1 cellular context compared by ENCODE assay signal in the genomic region with DNA sequence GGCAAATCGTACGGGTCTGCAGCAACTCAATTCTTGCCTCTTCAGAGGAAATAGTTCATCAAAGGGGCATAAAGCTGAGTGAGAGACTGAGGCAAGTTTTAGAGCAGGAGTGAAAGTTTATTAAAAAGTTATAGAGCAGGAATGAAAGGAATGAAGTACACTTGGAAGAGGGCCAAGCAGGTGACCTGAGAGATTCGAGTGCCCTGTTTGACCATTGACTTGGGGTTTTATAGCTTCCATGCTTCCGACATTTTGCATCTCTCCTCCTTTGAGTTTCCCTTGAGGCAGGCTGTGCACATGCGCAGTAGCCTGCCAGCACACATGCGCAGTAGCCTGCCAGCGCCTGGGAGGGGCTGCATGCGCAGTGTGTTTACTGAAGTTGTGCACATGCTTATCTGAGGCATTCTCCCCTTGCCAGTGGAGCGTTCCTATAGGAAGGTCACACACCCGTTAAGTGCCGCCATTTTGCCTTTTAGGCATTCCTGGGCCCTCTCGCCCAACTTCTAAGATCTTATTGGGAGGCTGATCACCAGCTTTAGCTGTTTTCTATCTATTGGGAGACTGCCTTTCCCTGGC.
TF ChIP-seq lines count a peak whose summit lies in the region.

No MANE protein-coding gene starts in this region.

TF ChIP-seq in K562, 482 proteins besides CTCF, POLR2A, EP300 and RAD21 (continued from another document and continues in another):
- TF ChIP-seq RB1 (IDR thresholded peaks at IDR 0.05; ENCODE audit: low read depth) (no peak), YY1 (IDR thresholded peaks at IDR 0.05; ENCODE audit: borderline replicate concordance in 1 of 3, control insufficient read depth in 1 of 3, extremely low read depth in 1 of 3, insufficient read depth in 3 of 3, insufficient read length in 1 of 3, insufficient replicate concordance in 2 of 3, low read depth in 1 of 3, low read length in 2 of 3) (peak in 1 of 3 experiments; percentile 46), NCOA1 (IDR thresholded peaks at IDR 0.05; ENCODE audit: low read depth) (no peak), HOXB6 (CRISPR knock-in tag; IDR thresholded peaks at IDR 0.05; ENCODE audit: borderline replicate concordance) (no peak), RUNX1 (IDR thresholded peaks at IDR 0.05; ENCODE audit: low read depth) (no peak), HDGF (IDR thresholded peaks at IDR 0.05) (no peak), NFIX (CRISPR knock-in tag; IDR thresholded peaks at IDR 0.05; ENCODE audit: low read depth) (no peak), ZBTB1 (CRISPR knock-in tag; IDR thresholded peaks at IDR 0.05; ENCODE audit: borderline replicate concordance, low read depth) (no peak), ZNF212 (CRISPR knock-in tag; IDR thresholded peaks at IDR 0.05) (no peak), BMI1 (IDR thresholded peaks at IDR 0.05; ENCODE audit: low read length) (no peak), HNRNPLL (IDR thresholded peaks at IDR 0.05; ENCODE audit: low read depth, low read length, poor library complexity, severe bottlenecking) (no peak), MEIS2 (IDR thresholded peaks at IDR 0.05; ENCODE audit: partially characterized antibody) (peak; percentile 53), RFX5 (IDR thresholded peaks at IDR 0.05; ENCODE audit: low read depth, low read length) (no peak), CXXC5 (CRISPR knock-in tag; IDR thresholded peaks at IDR 0.05) (0 out of 2 replicates have a peak, but pooled peaks have one; percentile 14), NFATC3 (IDR thresholded peaks at IDR 0.05) (no peak), FOXK2 (conservative IDR thresholded peaks at IDR 0.05 in 1 of 2, IDR thresholded peaks at IDR 0.05 in 1 of 2; ENCODE audit: low read depth in 2 of 2) (no peak), ESRRA (IDR thresholded peaks at IDR 0.05; ENCODE audit: borderline replicate concordance, low read depth) (peak; percentile 44; the same call in 1 of the 2 replicates), NFYB (IDR thresholded peaks at IDR 0.05; ENCODE audit: extremely low read depth, insufficient read length) (no peak), ZNF696 (CRISPR knock-in tag; conservative IDR thresholded peaks at IDR 0.05) (no peak), NFE2L1 (tag; IDR thresholded peaks at IDR 0.05; ENCODE audit: borderline replicate concordance, low read depth) (no peak), ZNF197 (CRISPR knock-in tag; IDR thresholded peaks at IDR 0.05; ENCODE audit: low read depth) (no peak), IRF2 (CRISPR knock-in tag; IDR thresholded peaks at IDR 0.05) (no peak), ZNF134 (CRISPR knock-in tag; conservative IDR thresholded peaks at IDR 0.05) (no peak), MED1 (CRISPR knock-in tag; IDR thresholded peaks at IDR 0.05; ENCODE audit: borderline replicate concordance) (no peak), KLF10 (CRISPR knock-in tag; IDR thresholded peaks at IDR 0.05) (no peak), FOXJ2 (tag; IDR thresholded peaks at IDR 0.05) (no peak), MAFG (tag; conservative IDR thresholded peaks at IDR 0.05) (no peak), GATA2 (CRISPR knock-in tag; IDR thresholded peaks at IDR 0.05) (no peak), TAF15 (IDR thresholded peaks at IDR 0.05; ENCODE audit: low read depth, low read length) (no peak), PRMT5 (CRISPR knock-in tag; IDR thresholded peaks at IDR 0.05) (no peak)
- TF ChIP-seq, protein P1, sequence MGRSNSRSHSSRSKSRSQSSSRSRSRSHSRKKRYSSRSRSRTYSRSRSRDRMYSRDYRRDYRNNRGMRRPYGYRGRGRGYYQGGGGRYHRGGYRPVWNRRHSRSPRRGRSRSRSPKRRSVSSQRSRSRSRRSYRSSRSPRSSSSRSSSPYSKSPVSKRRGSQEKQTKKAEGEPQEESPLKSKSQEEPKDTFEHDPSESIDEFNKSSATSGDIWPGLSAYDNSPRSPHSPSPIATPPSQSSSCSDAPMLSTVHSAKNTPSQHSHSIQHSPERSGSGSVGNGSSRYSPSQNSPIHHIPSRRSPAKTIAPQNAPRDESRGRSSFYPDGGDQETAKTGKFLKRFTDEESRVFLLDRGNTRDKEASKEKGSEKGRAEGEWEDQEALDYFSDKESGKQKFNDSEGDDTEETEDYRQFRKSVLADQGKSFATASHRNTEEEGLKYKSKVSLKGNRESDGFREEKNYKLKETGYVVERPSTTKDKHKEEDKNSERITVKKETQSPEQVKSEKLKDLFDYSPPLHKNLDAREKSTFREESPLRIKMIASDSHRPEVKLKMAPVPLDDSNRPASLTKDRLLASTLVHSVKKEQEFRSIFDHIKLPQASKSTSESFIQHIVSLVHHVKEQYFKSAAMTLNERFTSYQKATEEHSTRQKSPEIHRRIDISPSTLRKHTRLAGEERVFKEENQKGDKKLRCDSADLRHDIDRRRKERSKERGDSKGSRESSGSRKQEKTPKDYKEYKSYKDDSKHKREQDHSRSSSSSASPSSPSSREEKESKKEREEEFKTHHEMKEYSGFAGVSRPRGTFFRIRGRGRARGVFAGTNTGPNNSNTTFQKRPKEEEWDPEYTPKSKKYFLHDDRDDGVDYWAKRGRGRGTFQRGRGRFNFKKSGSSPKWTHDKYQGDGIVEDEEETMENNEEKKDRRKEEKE (IDR thresholded peaks at IDR 0.05; ENCODE audit: borderline replicate concordance in 1 of 2, control insufficient read depth in 1 of 2, low read depth in 2 of 2, low read length in 1 of 2) = no peak
- TF ChIP-seq, protein P2, sequence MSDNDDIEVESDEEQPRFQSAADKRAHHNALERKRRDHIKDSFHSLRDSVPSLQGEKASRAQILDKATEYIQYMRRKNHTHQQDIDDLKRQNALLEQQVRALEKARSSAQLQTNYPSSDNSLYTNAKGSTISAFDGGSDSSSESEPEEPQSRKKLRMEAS (CRISPR knock-in tag; IDR thresholded peaks at IDR 0.05) = peak; percentile 53; the same call in 1 of the 2 replicates
- TF ChIP-seq, protein P3, sequence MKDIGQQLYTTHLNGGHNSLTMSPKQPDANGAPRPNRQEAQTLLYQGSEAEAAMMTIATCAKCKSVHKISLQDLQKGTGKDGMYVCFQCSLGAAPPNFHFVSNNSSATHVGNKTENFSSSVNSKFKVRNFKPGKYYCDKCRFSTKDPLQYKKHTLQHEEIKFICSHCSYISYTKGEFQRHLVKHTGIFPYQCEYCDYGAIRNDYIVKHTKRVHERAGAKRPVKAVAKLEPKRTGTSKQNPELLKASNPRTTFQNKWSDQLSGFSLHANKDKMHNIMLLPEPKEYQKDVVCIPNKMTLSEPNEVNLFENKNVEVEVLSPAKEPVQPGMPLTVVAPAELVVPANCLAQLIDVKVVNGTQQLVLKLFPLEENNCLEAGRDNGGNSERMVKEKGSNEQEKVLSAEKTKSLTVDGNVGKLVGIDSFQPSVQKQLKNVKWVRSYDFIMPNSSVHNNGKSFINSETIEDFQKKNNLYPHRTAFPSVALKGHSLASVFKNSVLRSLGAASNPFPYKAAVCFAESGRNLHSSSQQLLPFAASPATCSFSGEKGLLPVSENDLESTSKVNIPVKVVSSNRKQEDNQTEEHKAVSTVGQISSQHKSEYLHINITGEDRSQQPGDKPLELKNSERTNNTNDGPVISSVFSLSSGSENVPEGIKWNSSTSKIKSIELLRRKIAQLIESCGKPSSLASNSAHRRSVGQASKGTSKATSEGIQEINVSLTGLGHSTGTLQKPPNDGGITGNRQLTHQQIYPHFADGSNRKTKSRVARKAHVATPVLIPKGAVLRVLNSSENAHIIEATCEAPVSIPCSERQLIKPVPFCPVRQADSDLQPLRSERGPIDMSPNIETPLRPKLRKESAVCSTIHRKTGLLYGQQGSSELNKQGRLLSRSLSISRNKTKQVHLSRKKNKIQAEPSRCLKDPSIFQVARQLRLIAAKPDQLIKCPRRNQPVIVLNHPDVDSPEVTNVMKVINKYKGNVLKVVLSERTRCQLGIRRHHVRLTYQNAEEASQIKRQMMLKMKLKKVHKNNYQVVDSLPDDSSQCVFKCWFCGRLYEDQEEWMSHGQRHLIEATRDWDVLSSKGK (CRISPR knock-in tag; IDR thresholded peaks at IDR 0.05) = no peak
- TF ChIP-seq, protein P4, sequence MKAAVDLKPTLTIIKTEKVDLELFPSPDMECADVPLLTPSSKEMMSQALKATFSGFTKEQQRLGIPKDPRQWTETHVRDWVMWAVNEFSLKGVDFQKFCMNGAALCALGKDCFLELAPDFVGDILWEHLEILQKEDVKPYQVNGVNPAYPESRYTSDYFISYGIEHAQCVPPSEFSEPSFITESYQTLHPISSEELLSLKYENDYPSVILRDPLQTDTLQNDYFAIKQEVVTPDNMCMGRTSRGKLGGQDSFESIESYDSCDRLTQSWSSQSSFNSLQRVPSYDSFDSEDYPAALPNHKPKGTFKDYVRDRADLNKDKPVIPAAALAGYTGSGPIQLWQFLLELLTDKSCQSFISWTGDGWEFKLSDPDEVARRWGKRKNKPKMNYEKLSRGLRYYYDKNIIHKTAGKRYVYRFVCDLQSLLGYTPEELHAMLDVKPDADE (conservative IDR thresholded peaks at IDR 0.05; ENCODE audit: control insufficient read depth, low read depth, low read length) = no peak
- TF ChIP-seq, protein P5, sequence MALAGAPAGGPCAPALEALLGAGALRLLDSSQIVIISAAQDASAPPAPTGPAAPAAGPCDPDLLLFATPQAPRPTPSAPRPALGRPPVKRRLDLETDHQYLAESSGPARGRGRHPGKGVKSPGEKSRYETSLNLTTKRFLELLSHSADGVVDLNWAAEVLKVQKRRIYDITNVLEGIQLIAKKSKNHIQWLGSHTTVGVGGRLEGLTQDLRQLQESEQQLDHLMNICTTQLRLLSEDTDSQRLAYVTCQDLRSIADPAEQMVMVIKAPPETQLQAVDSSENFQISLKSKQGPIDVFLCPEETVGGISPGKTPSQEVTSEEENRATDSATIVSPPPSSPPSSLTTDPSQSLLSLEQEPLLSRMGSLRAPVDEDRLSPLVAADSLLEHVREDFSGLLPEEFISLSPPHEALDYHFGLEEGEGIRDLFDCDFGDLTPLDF (CRISPR knock-in tag; IDR thresholded peaks at IDR 0.05) = no peak
- TF ChIP-seq, protein P6, sequence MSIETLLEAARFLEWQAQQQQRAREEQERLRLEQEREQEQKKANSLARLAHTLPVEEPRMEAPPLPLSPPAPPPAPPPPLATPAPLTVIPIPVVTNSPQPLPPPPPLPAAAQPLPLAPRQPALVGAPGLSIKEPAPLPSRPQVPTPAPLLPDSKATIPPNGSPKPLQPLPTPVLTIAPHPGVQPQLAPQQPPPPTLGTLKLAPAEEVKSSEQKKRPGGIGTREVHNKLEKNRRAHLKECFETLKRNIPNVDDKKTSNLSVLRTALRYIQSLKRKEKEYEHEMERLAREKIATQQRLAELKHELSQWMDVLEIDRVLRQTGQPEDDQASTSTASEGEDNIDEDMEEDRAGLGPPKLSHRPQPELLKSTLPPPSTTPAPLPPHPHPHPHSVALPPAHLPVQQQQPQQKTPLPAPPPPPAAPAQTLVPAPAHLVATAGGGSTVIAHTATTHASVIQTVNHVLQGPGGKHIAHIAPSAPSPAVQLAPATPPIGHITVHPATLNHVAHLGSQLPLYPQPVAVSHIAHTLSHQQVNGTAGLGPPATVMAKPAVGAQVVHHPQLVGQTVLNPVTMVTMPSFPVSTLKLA (conservative IDR thresholded peaks at IDR 0.05) = 0 out of 4 replicates have a peak, but pooled peaks of 1 of the 2 experiments have one; percentile 24
- TF ChIP-seq, protein P7, sequence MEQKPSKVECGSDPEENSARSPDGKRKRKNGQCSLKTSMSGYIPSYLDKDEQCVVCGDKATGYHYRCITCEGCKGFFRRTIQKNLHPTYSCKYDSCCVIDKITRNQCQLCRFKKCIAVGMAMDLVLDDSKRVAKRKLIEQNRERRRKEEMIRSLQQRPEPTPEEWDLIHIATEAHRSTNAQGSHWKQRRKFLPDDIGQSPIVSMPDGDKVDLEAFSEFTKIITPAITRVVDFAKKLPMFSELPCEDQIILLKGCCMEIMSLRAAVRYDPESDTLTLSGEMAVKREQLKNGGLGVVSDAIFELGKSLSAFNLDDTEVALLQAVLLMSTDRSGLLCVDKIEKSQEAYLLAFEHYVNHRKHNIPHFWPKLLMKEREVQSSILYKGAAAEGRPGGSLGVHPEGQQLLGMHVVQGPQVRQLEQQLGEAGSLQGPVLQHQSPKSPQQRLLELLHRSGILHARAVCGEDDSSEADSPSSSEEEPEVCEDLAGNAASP (IDR thresholded peaks at IDR 0.05) = no peak
- TF ChIP-seq, protein P8, sequence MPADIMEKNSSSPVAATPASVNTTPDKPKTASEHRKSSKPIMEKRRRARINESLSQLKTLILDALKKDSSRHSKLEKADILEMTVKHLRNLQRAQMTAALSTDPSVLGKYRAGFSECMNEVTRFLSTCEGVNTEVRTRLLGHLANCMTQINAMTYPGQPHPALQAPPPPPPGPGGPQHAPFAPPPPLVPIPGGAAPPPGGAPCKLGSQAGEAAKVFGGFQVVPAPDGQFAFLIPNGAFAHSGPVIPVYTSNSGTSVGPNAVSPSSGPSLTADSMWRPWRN (IDR thresholded peaks at IDR 0.05; ENCODE audit: low read depth) = no peak
- TF ChIP-seq, protein P9, sequence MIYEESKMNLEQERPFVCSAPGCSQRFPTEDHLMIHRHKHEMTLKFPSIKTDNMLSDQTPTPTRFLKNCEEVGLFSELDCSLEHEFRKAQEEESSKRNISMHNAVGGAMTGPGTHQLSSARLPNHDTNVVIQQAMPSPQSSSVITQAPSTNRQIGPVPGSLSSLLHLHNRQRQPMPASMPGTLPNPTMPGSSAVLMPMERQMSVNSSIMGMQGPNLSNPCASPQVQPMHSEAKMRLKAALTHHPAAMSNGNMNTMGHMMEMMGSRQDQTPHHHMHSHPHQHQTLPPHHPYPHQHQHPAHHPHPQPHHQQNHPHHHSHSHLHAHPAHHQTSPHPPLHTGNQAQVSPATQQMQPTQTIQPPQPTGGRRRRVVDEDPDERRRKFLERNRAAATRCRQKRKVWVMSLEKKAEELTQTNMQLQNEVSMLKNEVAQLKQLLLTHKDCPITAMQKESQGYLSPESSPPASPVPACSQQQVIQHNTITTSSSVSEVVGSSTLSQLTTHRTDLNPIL (CRISPR knock-in tag; IDR thresholded peaks at IDR 0.05) = no peak
- TF ChIP-seq, protein P10, sequence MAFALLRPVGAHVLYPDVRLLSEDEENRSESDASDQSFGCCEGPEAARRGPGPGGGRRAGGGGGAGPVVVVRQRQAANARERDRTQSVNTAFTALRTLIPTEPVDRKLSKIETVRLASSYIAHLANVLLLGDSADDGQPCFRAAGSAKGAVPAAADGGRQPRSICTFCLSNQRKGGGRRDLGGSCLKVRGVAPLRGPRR (CRISPR knock-in tag; IDR thresholded peaks at IDR 0.05) = no peak
- TF ChIP-seq, protein P11, sequence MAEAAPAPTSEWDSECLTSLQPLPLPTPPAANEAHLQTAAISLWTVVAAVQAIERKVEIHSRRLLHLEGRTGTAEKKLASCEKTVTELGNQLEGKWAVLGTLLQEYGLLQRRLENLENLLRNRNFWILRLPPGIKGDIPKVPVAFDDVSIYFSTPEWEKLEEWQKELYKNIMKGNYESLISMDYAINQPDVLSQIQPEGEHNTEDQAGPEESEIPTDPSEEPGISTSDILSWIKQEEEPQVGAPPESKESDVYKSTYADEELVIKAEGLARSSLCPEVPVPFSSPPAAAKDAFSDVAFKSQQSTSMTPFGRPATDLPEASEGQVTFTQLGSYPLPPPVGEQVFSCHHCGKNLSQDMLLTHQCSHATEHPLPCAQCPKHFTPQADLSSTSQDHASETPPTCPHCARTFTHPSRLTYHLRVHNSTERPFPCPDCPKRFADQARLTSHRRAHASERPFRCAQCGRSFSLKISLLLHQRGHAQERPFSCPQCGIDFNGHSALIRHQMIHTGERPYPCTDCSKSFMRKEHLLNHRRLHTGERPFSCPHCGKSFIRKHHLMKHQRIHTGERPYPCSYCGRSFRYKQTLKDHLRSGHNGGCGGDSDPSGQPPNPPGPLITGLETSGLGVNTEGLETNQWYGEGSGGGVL (CRISPR knock-in tag; IDR thresholded peaks at IDR 0.05) = no peak
- TF ChIP-seq, protein P12, sequence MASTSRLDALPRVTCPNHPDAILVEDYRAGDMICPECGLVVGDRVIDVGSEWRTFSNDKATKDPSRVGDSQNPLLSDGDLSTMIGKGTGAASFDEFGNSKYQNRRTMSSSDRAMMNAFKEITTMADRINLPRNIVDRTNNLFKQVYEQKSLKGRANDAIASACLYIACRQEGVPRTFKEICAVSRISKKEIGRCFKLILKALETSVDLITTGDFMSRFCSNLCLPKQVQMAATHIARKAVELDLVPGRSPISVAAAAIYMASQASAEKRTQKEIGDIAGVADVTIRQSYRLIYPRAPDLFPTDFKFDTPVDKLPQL (IDR thresholded peaks at IDR 0.05; ENCODE audit: extremely low read depth, insufficient read length) = no peak
